Comparison of ENCODE assay signal across 12 cellular contexts in the genomic region with DNA sequence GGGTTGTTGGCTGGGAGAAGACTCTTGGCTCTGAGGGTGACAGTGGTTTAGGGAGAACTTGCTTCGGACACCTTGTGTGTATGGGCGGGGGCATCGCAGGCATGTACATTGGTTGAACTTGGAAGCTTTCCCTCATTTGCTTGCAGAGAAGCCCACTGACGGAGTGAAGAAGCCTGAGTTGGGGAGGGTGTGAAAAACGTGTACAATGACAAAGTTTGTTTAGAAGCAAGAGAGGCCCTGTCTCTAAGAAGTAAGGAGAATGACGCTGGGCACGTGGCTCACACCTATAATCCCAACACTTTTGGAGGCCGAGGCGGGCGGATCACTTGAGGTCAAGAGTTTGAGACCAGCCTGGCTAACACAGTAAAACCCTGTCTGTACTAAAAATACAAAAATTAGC. TPM values are rescaled to one million over a fixed set of nuclear protein-coding genes. Genes with fewer than 3 reads are reported as not detected.
DNase-seq lines count a peak whose midpoint lies in the region; ATAC-seq and TF ChIP-seq lines count a peak whose summit lies in the region.
"Had no signal": no experiment of that assay in that cellular context is flagged by ENCODE, and none has a peak within 500 bp of the region (broad histone marks: within the 10 kb centered on the region; RNA-seq: fewer than 3 reads in every experiment).

No MANE protein-coding gene starts in this region.

- H3K27ac Mint-ChIP-seq in endodermal cell = peak overlapping the region; percentile 44
- H3K27ac Mint-ChIP-seq in osteocyte (ENCODE audit: unreplicated experiment) = peak overlapping the region; percentile 81
- no peak overlapping the region for H3K27ac Mint-ChIP-seq in activated T-helper 17 cell treated with anti-CD3 and anti-CD28 coated beads, Interleukin-2, amount 50 U/mL, for 72 hours
- H3K27ac Mint-ChIP-seq: activated CD4-positive, alpha-beta T cell treated with anti-CD3 and anti-CD28 coated beads, Interleukin-2, amount 10 ng/mL, durations not matched to agents 7 days and 5 days; stimulated activated naive CD8-positive, alpha-beta T cell treated with anti-CD3 and anti-CD28 coated beads, Interleukin-15, Interleukin-2, amounts not matched to agents 100 ng/mL and 50 ng/mL, for 24 hours had no signal

- H3K27ac ChIP-seq in cardiac muscle cell (peak overlapping the region; percentile 82), endodermal cell (ENCODE audit: low read depth, low read length) (no peak overlapping the region), aorta (ENCODE audit: low read depth in 1 of 2, low read length in 2 of 2) (peak overlapping the region; percentile 38 to 92)

- DNase-seq in cardiac muscle cell (ENCODE audit: low read depth in 1 of 2, low spot score in 1 of 2) (no peak), Right ventricle myocardium inferior (ENCODE audit: missing footprints) (no peak), endodermal cell (no peak), osteocyte (ENCODE audit: extremely low spot score, unreplicated experiment) (no peak), aorta (no peak), D341Med (ENCODE audit: low spot score) (no peak)
- DNase-seq: activated CD4-positive, alpha-beta T cell treated with anti-CD3 and anti-CD28 coated beads, Interleukin-2, amount 10 ng/mL, durations not matched to agents 7 days and 5 days; amniotic stem cell; NCI-H446 treated with DMSO at 0.1 percent for 48 hours had no signal

- no peak for ATAC-seq in Right ventricle myocardium inferior
- ATAC-seq in aorta (ENCODE audit: low FRiP score) = no peak
- ATAC-seq in activated T-helper 17 cell treated with anti-CD3 and anti-CD28 coated beads, Interleukin-2, amount 50 U/mL, for 72 hours (replicated peaks) = no peak
- ATAC-seq in HG03196 (IDR thresholded peaks at IDR 0.05; ENCODE audit: unreplicated experiment) = no peak

- H3K4me3 ChIP-seq in cardiac muscle cell (no peak overlapping the region), endodermal cell (ENCODE audit: low read length) (no peak overlapping the region), aorta (ENCODE audit: low read length in 2 of 2) (no peak overlapping the region)

- peaks cover 4% of the 10 kb centered on the region for H3K4me1 Mint-ChIP-seq in endodermal cell
- peaks cover 44% of the 10 kb centered on the region for H3K4me1 Mint-ChIP-seq in osteocyte (ENCODE audit: unreplicated experiment)
- H3K4me1 Mint-ChIP-seq in activated T-helper 17 cell treated with anti-CD3 and anti-CD28 coated beads, Interleukin-2, amount 50 U/mL, for 72 hours = peaks cover 17% of the 10 kb centered on the region

- WGBS in endodermal cell (ENCODE audit: insufficient coverage in 1 of 2, insufficient read length in 1 of 2), 2 experiments = 90 to 91% methylated on average over 7 to 10 of the region's 10 CpGs
- WGBS in aorta, 2 donors = 49 to 57% methylated on average over 10 of the region's 10 CpGs

- H3K36me3 Mint-ChIP-seq in endodermal cell (ENCODE audit: low read depth) (peaks cover 15% of the 10 kb centered on the region), osteocyte (ENCODE audit: unreplicated experiment) (peaks cover 3% of the 10 kb centered on the region)
- peaks cover 35% of the 10 kb centered on the region for H3K36me3 Mint-ChIP-seq in activated T-helper 17 cell treated with anti-CD3 and anti-CD28 coated beads, Interleukin-2, amount 50 U/mL, for 72 hours (ENCODE audit: low read depth)

- no peaks in the 10 kb centered on the region for H3K36me3 ChIP-seq in cardiac muscle cell
- peaks cover 23% of the 10 kb centered on the region for H3K36me3 ChIP-seq in endodermal cell (ENCODE audit: control insufficient read depth, insufficient read depth, low read length)
- H3K36me3 ChIP-seq in aorta (ENCODE audit: control insufficient read depth in 1 of 2, insufficient read depth in 2 of 2, low read length in 1 of 2) = no peaks in the 10 kb centered on the region

- H3K27me3 Mint-ChIP-seq in endodermal cell (ENCODE audit: insufficient read depth) (no peaks in the 10 kb centered on the region), osteocyte (ENCODE audit: unreplicated experiment) (no peaks in the 10 kb centered on the region)
- no peaks in the 10 kb centered on the region for H3K27me3 Mint-ChIP-seq in activated T-helper 17 cell treated with anti-CD3 and anti-CD28 coated beads, Interleukin-2, amount 50 U/mL, for 72 hours
- H3K27me3 Mint-ChIP-seq: activated CD4-positive, alpha-beta T cell treated with anti-CD3 and anti-CD28 coated beads, Interleukin-2, amount 10 ng/mL, durations not matched to agents 7 days and 5 days; stimulated activated naive CD8-positive, alpha-beta T cell treated with anti-CD3 and anti-CD28 coated beads, Interleukin-15, Interleukin-2, amounts not matched to agents 100 ng/mL and 50 ng/mL, for 24 hours had no signal

- TF ChIP-seq CTCF in cardiac muscle cell (IDR thresholded peaks at IDR 0.05; ENCODE audit: low read depth, low read length) (no peak), endodermal cell (conservative IDR thresholded peaks at IDR 0.05) (no peak), osteocyte (IDR thresholded peaks at IDR 0.05) (no peak)

- intact Hi-C loops in Right ventricle myocardium inferior (cut with DNase I) = no loop called here
- intact Hi-C loops in aorta (cut with DNase I) = loop anchor here in 1 of 2 donors (5.0 to 10.0 kb wide), 3 partner anchors 39 to 473 kb away; no protein-coding TSS in a partner anchor

- no peak overlapping the region for H3K4me3 Mint-ChIP-seq in endodermal cell
- peak overlapping the region; percentile 33 for H3K4me3 Mint-ChIP-seq in osteocyte (ENCODE audit: unreplicated experiment)
- H3K4me3 Mint-ChIP-seq in activated T-helper 17 cell treated with anti-CD3 and anti-CD28 coated beads, Interleukin-2, amount 50 U/mL, for 72 hours = no peak overlapping the region
- H3K4me3 Mint-ChIP-seq: activated CD4-positive, alpha-beta T cell treated with anti-CD3 and anti-CD28 coated beads, Interleukin-2, amount 10 ng/mL, durations not matched to agents 7 days and 5 days; stimulated activated naive CD8-positive, alpha-beta T cell treated with anti-CD3 and anti-CD28 coated beads, Interleukin-15, Interleukin-2, amounts not matched to agents 100 ng/mL and 50 ng/mL, for 24 hours had no signal

- H3K4me1 ChIP-seq in cardiac muscle cell (ENCODE audit: low read depth) (peaks cover 15% of the 10 kb centered on the region), endodermal cell (ENCODE audit: control insufficient read depth, insufficient read depth, low read length) (no peaks in the 10 kb centered on the region), aorta (ENCODE audit: control insufficient read depth in 1 of 2, insufficient read depth in 2 of 2, low read length in 2 of 2) (peaks cover 3 to 22% of the 10 kb centered on the region in 2 donors)

- H3K27me3 ChIP-seq in cardiac muscle cell (no peaks in the 10 kb centered on the region), endodermal cell (ENCODE audit: control insufficient read depth, insufficient read depth, low read length, poor library complexity, severe bottlenecking) (no peaks in the 10 kb centered on the region), aorta (ENCODE audit: control insufficient read depth in 1 of 2, insufficient read depth in 2 of 2, low read length in 1 of 2) (no peaks in the 10 kb centered on the region)

- H3K9me3 Mint-ChIP-seq in endodermal cell (no peaks in the 10 kb centered on the region), osteocyte (ENCODE audit: unreplicated experiment) (no peaks in the 10 kb centered on the region)
- H3K9me3 Mint-ChIP-seq in activated T-helper 17 cell treated with anti-CD3 and anti-CD28 coated beads, Interleukin-2, amount 50 U/mL, for 72 hours = no peaks in the 10 kb centered on the region
- H3K9me3 Mint-ChIP-seq: activated CD4-positive, alpha-beta T cell treated with anti-CD3 and anti-CD28 coated beads, Interleukin-2, amount 10 ng/mL, durations not matched to agents 7 days and 5 days; stimulated activated naive CD8-positive, alpha-beta T cell treated with anti-CD3 and anti-CD28 coated beads, Interleukin-15, Interleukin-2, amounts not matched to agents 100 ng/mL and 50 ng/mL, for 24 hours had no signal

- H3K9ac ChIP-seq in endodermal cell (ENCODE audit: extremely low read depth, low read length, poor library complexity, severe bottlenecking) = no peak overlapping the region

- H3K9me3 ChIP-seq in cardiac muscle cell (ENCODE audit: low read depth) (no peaks in the 10 kb centered on the region), endodermal cell (ENCODE audit: control insufficient read depth, low read length) (no peaks in the 10 kb centered on the region), aorta (ENCODE audit: control insufficient read depth, low read length) (no peaks in the 10 kb centered on the region)

RNA-seq across cellular contexts. Expression of a gene that starts 13.7 kb away (rescaled TPM):
- total RNA-seq in cardiac muscle cell (24.6 and 44.0 TPM in 2 replicates), Right ventricle myocardium inferior (34.1 TPM), endodermal cell (10 to 100 TPM; 30.9 to 33.4 TPM), osteocyte (28.3 and 33.8 TPM in 2 replicates), aorta (10 to 100 TPM; 33.6 to 50.5 TPM)
- polyA plus RNA-seq in cardiac muscle cell (19.4 and 30.3 TPM in 2 replicates), aorta (1 to 10 TPM; 4.4 to 7.7 TPM)
- 16.5 TPM for polyA plus RNA-seq in endodermal cell (2013, experiment 1 of 2)
- 12.0 TPM for polyA plus RNA-seq in endodermal cell (2013, experiment 2 of 2)
- total RNA-seq in activated T-helper 17 cell treated with anti-CD3 and anti-CD28 coated beads, Interleukin-2, amount 50 U/mL, for 72 hours = 10 to 100 TPM; 27.6 to 46.5 TPM
